Comparison of ENCODE assay signal across 9 cellular contexts in genomic region chr5:137858223-137858916, GRCh38. TPM values are rescaled to one million over a fixed set of nuclear protein-coding genes. Genes with fewer than 3 reads are reported as not detected.
DNase-seq lines count a peak whose midpoint lies in the region; ATAC-seq and TF ChIP-seq lines count a peak whose summit lies in the region.
"Had no signal": no experiment of that assay in that cellular context is flagged by ENCODE, and none has a peak within 500 bp of the region (broad histone marks: within the 10 kb centered on the region; RNA-seq: fewer than 3 reads in every experiment).

No MANE protein-coding gene starts in this region.

- no peaks in the 10 kb centered on the region for H3K36me3 ChIP-seq in subcutaneous abdominal adipose tissue (ENCODE audit: control insufficient read depth in 5 of 5, insufficient read depth in 5 of 5, low read length in 5 of 5)
- H3K36me3 ChIP-seq: SJSA1 had no signal

- peaks cover 0 to 22% (median 19%) of the 10 kb centered on the region in 5 donors for H3K4me1 ChIP-seq in subcutaneous abdominal adipose tissue (ENCODE audit: control insufficient read depth in 5 of 5, insufficient read depth in 5 of 5, low read length in 5 of 5)
- H3K4me1 ChIP-seq: SJSA1 had no signal

- no peaks in the 10 kb centered on the region for H3K36me3 Mint-ChIP-seq in osteocyte (ENCODE audit: unreplicated experiment)

- H3K4me3 Mint-ChIP-seq in osteocyte (ENCODE audit: unreplicated experiment) = no peak overlapping the region

- H3K9ac ChIP-seq in subcutaneous abdominal adipose tissue (ENCODE audit: low read length in 5 of 5) = peak overlapping the region in 4 of 5 donors; percentile 34 to 60 (median 50)

- no peaks in the 10 kb centered on the region for H3K9me3 Mint-ChIP-seq in osteocyte (ENCODE audit: unreplicated experiment)

- TF ChIP-seq CTCF in fibroblast of mammary gland (conservative IDR thresholded peaks at IDR 0.05; ENCODE audit: control insufficient read depth, insufficient read depth, low read depth, low read length) = no peak
- no peak for TF ChIP-seq CTCF in osteocyte (IDR thresholded peaks at IDR 0.05)

- H3K27me3 Mint-ChIP-seq in osteocyte (ENCODE audit: unreplicated experiment) = peaks cover 39% of the 10 kb centered on the region

- no peak overlapping the region for H3K27ac Mint-ChIP-seq in osteocyte (ENCODE audit: unreplicated experiment)

- no peaks in the 10 kb centered on the region for H3K27me3 ChIP-seq in subcutaneous abdominal adipose tissue (ENCODE audit: control insufficient read depth in 5 of 5, insufficient read depth in 4 of 5, low read length in 5 of 5)

- ATAC-seq in GM18508 (IDR thresholded peaks at IDR 0.05; ENCODE audit: insufficient read depth, unreplicated experiment) (peak; percentile 85), HG02610 (IDR thresholded peaks at IDR 0.05; ENCODE audit: unreplicated experiment) (peak; percentile 79)

- H3K27ac ChIP-seq in subcutaneous abdominal adipose tissue (ENCODE audit: low read depth, low read length) = peak overlapping the region; percentile 10
- H3K27ac ChIP-seq: SJSA1 had no signal

- no peaks in the 10 kb centered on the region for H3K9me3 ChIP-seq in subcutaneous abdominal adipose tissue (ENCODE audit: control insufficient read depth in 5 of 5, low read length in 5 of 5)
- H3K9me3 ChIP-seq: SJSA1 had no signal

- H3K4me3 ChIP-seq in fibroblast of mammary gland (ENCODE audit: control insufficient read depth, low read depth, low read length) (no peak overlapping the region), subcutaneous abdominal adipose tissue (ENCODE audit: low read depth in 1 of 5, low read length in 5 of 5) (peak overlapping the region in 3 of 5 donors; percentile 9 to 44 (median 30))
- H3K4me3 ChIP-seq: SJSA1 had no signal

- DNase-seq in NOMO-1 (lab: John Stamatoyannopoulos, UW; ENCODE audit: unreplicated experiment in 2 of 2) = peak; percentile 82 to 95
- peak; percentile 49 for DNase-seq in fibroblast of mammary gland (ENCODE audit: low read depth)
- DNase-seq in retina = no peak
- DNase-seq in dermis blood vessel endothelial cell = no peak
- no peak for DNase-seq in osteocyte (ENCODE audit: extremely low spot score, unreplicated experiment)

- no peaks in the 10 kb centered on the region for H3K4me1 Mint-ChIP-seq in osteocyte (ENCODE audit: unreplicated experiment)

RNA-seq across cellular contexts. Expression of gene MYOT, which starts 9.3 kb away (rescaled TPM):
- total RNA-seq in dermis blood vessel endothelial cell = not detected in 2 replicates
- not detected in 2 replicates for total RNA-seq in osteocyte
- total RNA-seq: SJSA1 had no signal

RNA-seq across cellular contexts. Expression of gene PKD2L2, which starts 30.9 kb away (rescaled TPM):
- total RNA-seq in dermis blood vessel endothelial cell (0.17 TPM in 1 of 2 replicates, not detected in the other), osteocyte (not detected in 2 replicates)
- total RNA-seq: SJSA1 had no signal

Comparison
In these comparisons a context has a peak if more than half of its experiments do, and no peak if none do; other contexts are left out.
1. DNase-seq: peak in NOMO-1 (2 of 2) and fibroblast of mammary gland (single experiment); none in retina (single experiment), dermis blood vessel endothelial cell (single experiment) and osteocyte (single experiment).